Comparison of ENCODE assay signal across 18 cellular contexts in genomic region chr9:132210472-132211145, GRCh38. TPM values are rescaled to one million over a fixed set of nuclear protein-coding genes. Genes with fewer than 3 reads are reported as not detected.
A peak's percentile ranks its signal among the peaks of the same experiment; 100 is the strongest.
DNase-seq lines count a peak whose midpoint lies in the region; ATAC-seq and TF ChIP-seq lines count a peak whose summit lies in the region.
"Had no signal": no experiment of that assay in that cellular context is flagged by ENCODE, and none has a peak within 500 bp of the region (broad histone marks: within the 10 kb centered on the region; RNA-seq: fewer than 3 reads in every experiment).

No MANE protein-coding gene starts in this region.

- H3K36me3 ChIP-seq in osteoblast (ENCODE audit: insufficient read depth, low read length) = no peaks in the 10 kb centered on the region
- H3K36me3 ChIP-seq: HAP-1, upper lobe of left lung had no signal

- no peaks in the 10 kb centered on the region for H3K79me2 ChIP-seq in osteoblast (ENCODE audit: insufficient read depth, low read length)

- intact Hi-C loops in activated CD4-positive, alpha-beta T cell treated with anti-CD3 and anti-CD28 coated beads for 36 hours (cut with DNase I, micrococcal nuclease) = no loop called here

- no peak overlapping the region for H3K27ac ChIP-seq in osteoblast (ENCODE audit: low read depth, low read length)
- H3K27ac ChIP-seq: A549, upper lobe of left lung had no signal

- TF ChIP-seq CTCF in brain (conservative IDR thresholded peaks at IDR 0.05) (no peak), osteoblast (IDR thresholded peaks at IDR 0.05; ENCODE audit: extremely low read depth, low read depth, low read length) (no peak)

- no peaks in the 10 kb centered on the region for H3K9me3 Mint-ChIP-seq in activated CD4-positive, alpha-beta T cell treated with anti-CD3 and anti-CD28 coated beads for 36 hours (ENCODE audit: low read depth)
- H3K9me3 Mint-ChIP-seq in brain = peaks cover 0 to 7% (median 0%) of the 10 kb centered on the region in 5 experiments
- H3K9me3 Mint-ChIP-seq: nephron had no signal

- H3K4me3 ChIP-seq in osteoblast (ENCODE audit: insufficient read depth, low read length) = no peak overlapping the region
- H3K4me3 ChIP-seq: A549, GM12878, HAP-1, upper lobe of left lung had no signal

- no peak overlapping the region for H3K27ac Mint-ChIP-seq in activated CD4-positive, alpha-beta T cell treated with anti-CD3 and anti-CD28 coated beads for 36 hours
- peak overlapping the region in 3 of 5 experiments; percentile 23 to 49 (median 33) for H3K27ac Mint-ChIP-seq in brain
- H3K27ac Mint-ChIP-seq: nephron had no signal

- H3K27me3 Mint-ChIP-seq in activated CD4-positive, alpha-beta T cell treated with anti-CD3 and anti-CD28 coated beads for 36 hours = peaks cover 2% of the 10 kb centered on the region
- H3K27me3 Mint-ChIP-seq in brain = peaks cover under 1% of the 10 kb centered on the region

- CTCF ChIA-PET in activated CD4-positive, alpha-beta T cell treated with anti-CD3 and anti-CD28 coated beads for 36 hours (lab: Charles Lee) = no interaction called here

- H3K4me1 Mint-ChIP-seq in activated CD4-positive, alpha-beta T cell treated with anti-CD3 and anti-CD28 coated beads for 36 hours = peaks cover 3% of the 10 kb centered on the region
- peaks cover 23% of the 10 kb centered on the region for H3K4me1 Mint-ChIP-seq in brain

- H3K4me2 ChIP-seq in osteoblast (ENCODE audit: insufficient read depth, low read length) = no peak overlapping the region
- H3K4me2 ChIP-seq: A549 had no signal

- H3K4me3 Mint-ChIP-seq in activated CD4-positive, alpha-beta T cell treated with anti-CD3 and anti-CD28 coated beads for 36 hours = no peak overlapping the region
- H3K4me3 Mint-ChIP-seq in brain = no peak overlapping the region
- H3K4me3 Mint-ChIP-seq: nephron had no signal

- peaks cover 2% of the 10 kb centered on the region for H4K20me1 ChIP-seq in osteoblast (ENCODE audit: insufficient read depth, low read length)

- H3K36me3 Mint-ChIP-seq in activated CD4-positive, alpha-beta T cell treated with anti-CD3 and anti-CD28 coated beads for 36 hours (ENCODE audit: low read depth) = no peaks in the 10 kb centered on the region
- peaks cover 4% of the 10 kb centered on the region for H3K36me3 Mint-ChIP-seq in brain

- peaks cover 11% of the 10 kb centered on the region for H3K27me3 ChIP-seq in osteoblast (ENCODE audit: insufficient read depth, low read length)
- H3K27me3 ChIP-seq: upper lobe of left lung had no signal

- DNase-seq in activated CD4-positive, alpha-beta T cell treated with anti-CD3 and anti-CD28 coated beads for 36 hours = peak; percentile 47
- no peak for DNase-seq in activated CD4-positive, alpha-beta T cell treated with anti-CD3 and anti-CD28 coated beads, Interleukin-2, amount 50 U/mL, for 4 hours
- DNase-seq in HT1080 (ENCODE audit: low read depth) (peak; percentile 56), osteoblast (ENCODE audit: insufficient read length, low spot score, missing footprints) (peak; percentile 83), NCI-H748 treated with DMSO at 0.1 percent for 48 hours (lab: John Stamatoyannopoulos, UW) (no peak), DMS 273 treated with DMSO at 0.1 percent for 48 hours (lab: John Stamatoyannopoulos, UW) (no peak)
- DNase-seq: effector CD8-positive, alpha-beta T cell; NCI-H1105; NCI-H510A treated with DMSO at 0.1 percent for 48 hours; SHP77; upper lobe of left lung had no signal

- POLR2A ChIA-PET in activated CD4-positive, alpha-beta T cell treated with anti-CD3 and anti-CD28 coated beads for 36 hours (lab: Charles Lee) = no interaction called here

- peaks cover 11% of the 10 kb centered on the region for H3K4me1 ChIP-seq in osteoblast (ENCODE audit: insufficient read depth, low read length)
- H3K4me1 ChIP-seq: HAP-1 had no signal

- H2AFZ ChIP-seq in osteoblast (ENCODE audit: low read length) = no peak overlapping the region

- peak; percentile 76 for ATAC-seq in activated CD4-positive, alpha-beta T cell treated with anti-CD3 and anti-CD28 coated beads for 36 hours
- ATAC-seq in GM18907 (IDR thresholded peaks at IDR 0.05; ENCODE audit: unreplicated experiment) = no peak
- ATAC-seq: GM12878, left lobe of liver had no signal

- no peaks in the 10 kb centered on the region for H3K9me3 ChIP-seq in osteoblast (ENCODE audit: low read depth, low read length)
- H3K9me3 ChIP-seq: A549, HAP-1, upper lobe of left lung had no signal

RNA-seq across cellular contexts. Expression of gene NTNG2, which starts 48.8 kb away (rescaled TPM):
- 1 to 10 TPM; 1.8 to 2.0 TPM for total RNA-seq in activated CD4-positive, alpha-beta T cell treated with anti-CD3 and anti-CD28 coated beads for 36 hours
- 1.1 and 2.6 TPM in 2 replicates for total RNA-seq in HT1080 (2014; rRNA removed; shearing (Covaris generic))
- 0.71 and 0.78 TPM in 2 replicates for polyA plus RNA-seq in HT1080 (2015; cell fraction: cytosol; rRNA removed)
- polyA plus RNA-seq in HT1080 (2015; cell fraction: nucleus; rRNA removed) = 1.0 and 2.5 TPM in 2 replicates
- 8.9 TPM for polyA plus RNA-seq in brain (ENCODE audit: insufficient read depth, low read depth, low replicate concordance)
- 9.4 and 13.0 TPM in 2 replicates for total RNA-seq in osteoblast

Comparison
In these comparisons a context has a peak if more than half of its experiments do, and no peak if none do; other contexts are left out.
1. DNase-seq: peak in activated CD4-positive, alpha-beta T cell treated with anti-CD3 and anti-CD28 coated beads for 36 hours (single experiment), HT1080 (single experiment) and osteoblast (single experiment); none in activated CD4-positive, alpha-beta T cell treated with anti-CD3 and anti-CD28 coated beads, Interleukin-2, amount 50 U/mL, for 4 hours (0 of 2), NCI-H748 treated with DMSO at 0.1 percent for 48 hours (single experiment) and DMS 273 treated with DMSO at 0.1 percent for 48 hours (single experiment).